In genomic region chr12:30755395-30755762, GRCh38 we compare ENCODE assay signal across 8 cellular contexts. TPM values are rescaled to one million over a fixed set of nuclear protein-coding genes. Genes with fewer than 3 reads are reported as not detected.
DNase-seq lines count a peak whose midpoint lies in the region; ATAC-seq and TF ChIP-seq lines count a peak whose summit lies in the region.

No MANE protein-coding gene starts in this region.

- H2AFZ ChIP-seq in Loucy (ENCODE audit: low read length), result peak overlapping the region; percentile 82

- H3K79me2 ChIP-seq in Loucy (ENCODE audit: insufficient read depth, low read length), result peaks cover 11% of the 10 kb centered on the region

- H3K9me3 ChIP-seq in Loucy (ENCODE audit: insufficient read depth, low read depth, low read length), result no peaks in the 10 kb centered on the region

- intact Hi-C loops in dendritic cell treated with granulocyte-macrophage colony-stimulating factor and Interleukin-4, amounts not matched to agents 40 ng/mL and 50 ng/mL, for 4 days (cut with micrococcal nuclease), result loop anchor here (1.0 to 10.0 kb wide), 2 partner anchors 60 to 1919 kb away; partner anchors contain the start of genes DNM1L and IPO8

- H3K9me2 ChIP-seq in Loucy (replicated peaks; ENCODE audit: low read depth, low read length), result no peaks in the 10 kb centered on the region

- H3K4me2 ChIP-seq in Loucy (ENCODE audit: low read depth, low read length, poor library complexity, severe bottlenecking), result peak overlapping the region; percentile 64

- H3F3A ChIP-seq in Loucy (ENCODE audit: low read depth), result no peaks in the 10 kb centered on the region

- peak overlapping the region; percentile 91 for H3K4me3 Mint-ChIP-seq in dendritic cell treated with granulocyte-macrophage colony-stimulating factor and Interleukin-4, amounts not matched to agents 40 ng/mL and 50 ng/mL, for 4 days
- peak overlapping the region; percentile 76 to 95 (median 92) for H3K4me3 Mint-ChIP-seq in naive thymus-derived CD8-positive, alpha-beta T cell

- H3K4me1 ChIP-seq in Loucy (ENCODE audit: insufficient read depth, low read length, poor library complexity, severe bottlenecking), result peaks cover 30% of the 10 kb centered on the region

- peak overlapping the region; percentile 77 for H3K27ac Mint-ChIP-seq in dendritic cell treated with granulocyte-macrophage colony-stimulating factor and Interleukin-4, amounts not matched to agents 40 ng/mL and 50 ng/mL, for 4 days
- H3K27ac Mint-ChIP-seq in naive thymus-derived CD8-positive, alpha-beta T cell, result peak overlapping the region in 9 of 10 donors; percentile 57 to 92 (median 86)

- H3K4me3 ChIP-seq in AG10803 (ENCODE audit: low read length), result peak overlapping the region; percentile 84
- H3K4me3 ChIP-seq in Loucy (ENCODE audit: low read length, poor library complexity, severe bottlenecking), result peak overlapping the region; percentile 96

- DNase-seq in AG10803 (ENCODE audit: low read depth) (no peak), cerebellum (ENCODE audit: low spot score) (no peak), SHP77 (lab: John Stamatoyannopoulos, UW) (no peak), NCI-H446 (lab: John Stamatoyannopoulos, UW) (no peak)
- DNase-seq in naive thymus-derived CD8-positive, alpha-beta T cell, result no peak

- ATAC-seq in naive thymus-derived CD8-positive, alpha-beta T cell, result no peak
- no peak for ATAC-seq in HG02798 (IDR thresholded peaks at IDR 0.05; ENCODE audit: poor library complexity, unreplicated experiment)

- no peaks in the 10 kb centered on the region for H3K27me3 ChIP-seq in Loucy (ENCODE audit: insufficient read depth, low read length, poor library complexity, severe bottlenecking)

- no peaks in the 10 kb centered on the region for H3K9me3 Mint-ChIP-seq in dendritic cell treated with granulocyte-macrophage colony-stimulating factor and Interleukin-4, amounts not matched to agents 40 ng/mL and 50 ng/mL, for 4 days
- no peaks in the 10 kb centered on the region for H3K9me3 Mint-ChIP-seq in naive thymus-derived CD8-positive, alpha-beta T cell

- POLR2A ChIA-PET in naive thymus-derived CD8-positive, alpha-beta T cell (lab: Charles Lee), result interaction anchor here (0.5 to 2.6 kb wide), 4 partner anchors 60 to 1417 kb away, joined by 3 to 26 read pairs (median 5); partner anchors contain the start of genes ERGIC2 and IPO8

- no peaks in the 10 kb centered on the region for H3K36me3 ChIP-seq in Loucy (ENCODE audit: insufficient read depth, low read length)

- no peak for TF ChIP-seq CTCF in AG10803 (conservative IDR thresholded peaks at IDR 0.05; ENCODE audit: low read length)
- no peak for TF ChIP-seq CTCF in Loucy (conservative IDR thresholded peaks at IDR 0.05; ENCODE audit: low read length)

- peaks cover 7% of the 10 kb centered on the region for H3K36me3 Mint-ChIP-seq in dendritic cell treated with granulocyte-macrophage colony-stimulating factor and Interleukin-4, amounts not matched to agents 40 ng/mL and 50 ng/mL, for 4 days (ENCODE audit: low read depth)
- peaks cover 0 to 7% (median under 1%) of the 10 kb centered on the region in 3 donors for H3K36me3 Mint-ChIP-seq in naive thymus-derived CD8-positive, alpha-beta T cell

- peaks cover 7% of the 10 kb centered on the region for H3K27me3 Mint-ChIP-seq in dendritic cell treated with granulocyte-macrophage colony-stimulating factor and Interleukin-4, amounts not matched to agents 40 ng/mL and 50 ng/mL, for 4 days
- H3K27me3 Mint-ChIP-seq in naive thymus-derived CD8-positive, alpha-beta T cell, result no peaks in the 10 kb centered on the region

- peaks cover 20% of the 10 kb centered on the region for H3K4me1 Mint-ChIP-seq in dendritic cell treated with granulocyte-macrophage colony-stimulating factor and Interleukin-4, amounts not matched to agents 40 ng/mL and 50 ng/mL, for 4 days (ENCODE audit: low read depth)
- peaks cover 19 to 38% (median 31%) of the 10 kb centered on the region in 4 donors for H3K4me1 Mint-ChIP-seq in naive thymus-derived CD8-positive, alpha-beta T cell

- no peak overlapping the region for H3K9ac ChIP-seq in Loucy (ENCODE audit: low read depth, low read length, poor library complexity, severe bottlenecking)

- no peaks in the 10 kb centered on the region for H4K20me1 ChIP-seq in Loucy (ENCODE audit: insufficient read depth, low read length, poor library complexity, severe bottlenecking)

RNA-seq across cellular contexts. Expression of gene CAPRIN2, which starts 0.6 kb away (rescaled TPM):
- 10 to 100 TPM; 49.4 to 51.3 TPM for total RNA-seq in naive thymus-derived CD8-positive, alpha-beta T cell
- polyA plus RNA-seq in naive thymus-derived CD8-positive, alpha-beta T cell, result 1 to 10 TPM; 4.8 to 9.4 (median 6.7) TPM
- total RNA-seq in cerebellum, result 57.9 TPM

RNA-seq across cellular contexts. Expression of gene IPO8, which starts 59.7 kb away (rescaled TPM):
- 10 to 100 TPM; 63.0 to 63.2 TPM for total RNA-seq in naive thymus-derived CD8-positive, alpha-beta T cell
- 10 to 100 TPM; 17.8 to 19.5 (median 17.8) TPM for polyA plus RNA-seq in naive thymus-derived CD8-positive, alpha-beta T cell
- 36.1 TPM for total RNA-seq in cerebellum
